In genomic region chr5:148826082-148826971, GRCh38 we compare ENCODE assay signal across 8 cellular contexts. TPM values are rescaled to one million over a fixed set of nuclear protein-coding genes. Genes with fewer than 3 reads are reported as not detected.
DNase-seq lines count a peak whose midpoint lies in the region; ATAC-seq, FAIRE-seq and TF ChIP-seq lines count a peak whose summit lies in the region.

Gene ADRB2 (plus strand): TSS chr5:148826611. CDS start chr5:148826832, 221 bp downstream.

- DNase-seq in KG1 (lab: John Stamatoyannopoulos, UW) (peak; percentile 10), cardiac muscle cell (ENCODE audit: low read depth in 1 of 2, low spot score in 1 of 2) (peak; percentile 80 to 98), pancreas (peak; percentile 91 to 97 (median 94)), thyroid gland (peak; percentile 85 to 92)
- peak; percentile 57 for DNase-seq in activated naive CD8-positive, alpha-beta T cell treated with anti-CD3 and anti-CD28 coated beads, Interleukin-2, amount 50 U/mL, for 16 hours (ENCODE audit: low read depth, low spot score)

- no peaks in the 10 kb centered on the region for H4K20me1 ChIP-seq in DOHH2 (ENCODE audit: control insufficient read depth, insufficient read depth, low read depth, low read length)

- H3K4me1 ChIP-seq in DOHH2 (ENCODE audit: control insufficient read depth, low read length) (peaks cover 96% of the 10 kb centered on the region), cardiac muscle cell (ENCODE audit: low read depth) (peaks cover 28% of the 10 kb centered on the region), pancreas (peaks cover 0 to 5% (median 0%) of the 10 kb centered on the region in 3 donors), thyroid gland (peaks cover 5 to 7% of the 10 kb centered on the region in 2 donors)

- intact Hi-C loops in pancreas (cut with DNase I) (no loop called here), thyroid gland (cut with DNase I) (loop anchor here (10.0 kb wide), 1 partner anchor 168 kb away; no protein-coding TSS in a partner anchor)

- peaks cover 7% of the 10 kb centered on the region for H3F3A ChIP-seq in DOHH2 (ENCODE audit: control insufficient read depth, insufficient read depth)

- H3K9me3 ChIP-seq in DOHH2 (ENCODE audit: control insufficient read depth, insufficient read depth, low read length), result no peaks in the 10 kb centered on the region
- no peaks in the 10 kb centered on the region for H3K9me3 ChIP-seq in cardiac muscle cell (ENCODE audit: low read depth)
- no peaks in the 10 kb centered on the region for H3K9me3 ChIP-seq in pancreas
- H3K9me3 ChIP-seq in thyroid gland, result no peaks in the 10 kb centered on the region

- H3K36me3 ChIP-seq in DOHH2 (ENCODE audit: control insufficient read depth, low read length) (no peaks in the 10 kb centered on the region), cardiac muscle cell (no peaks in the 10 kb centered on the region), pancreas (no peaks in the 10 kb centered on the region), thyroid gland (no peaks in the 10 kb centered on the region)

- H3K4me2 ChIP-seq in DOHH2 (ENCODE audit: low read length), result peak within 1 kb of the TSS; percentile 89

- H3K4me3 ChIP-seq in DOHH2 (ENCODE audit: low read length), result peak within 1 kb of the TSS; percentile 89
- peak within 1 kb of the TSS; percentile 42 for H3K4me3 ChIP-seq in cardiac muscle cell
- peak within 1 kb of the TSS; percentile 26 to 61 (median 43) for H3K4me3 ChIP-seq in pancreas
- H3K4me3 ChIP-seq in thyroid gland (replicated peaks in 1 of 3), result peak within 1 kb of the TSS in 2 of 3 donors; percentile 40 to 48

- WGBS in pancreas, 2 donors, result 1% methylated on average over 65 to 66 of the region's 66 CpGs
- WGBS in thyroid gland, 2 donors, result 2 to 4% methylated on average over 5 to 24 of the region's 66 CpGs

- no peaks in the 10 kb centered on the region for H3K9me2 ChIP-seq in DOHH2 (replicated peaks; ENCODE audit: control insufficient read depth, low read length)

- ATAC-seq in GM21737 (IDR thresholded peaks at IDR 0.05; ENCODE audit: unreplicated experiment) (peak; percentile 99), SK-N-SH treated with all-trans-retinoic acid at 6 μM for 48 hours (peak; percentile 96), pancreas (peak; percentile 97 to 99 (median 98))

- H3K27ac ChIP-seq in DOHH2 (ENCODE audit: low read depth, low read length) (peak within 1 kb of the TSS; percentile 22; the same call in 1 of the 2 replicates), cardiac muscle cell (peak within 1 kb of the TSS; percentile 74), pancreas (peak within 1 kb of the TSS; percentile 61 to 92 (median 78)), thyroid gland (peak within 1 kb of the TSS; percentile 50 to 67 (median 64))

- peaks cover 6% of the 10 kb centered on the region; the same call in 1 of the 2 replicates for H3K79me2 ChIP-seq in DOHH2 (ENCODE audit: control insufficient read depth, low read length)

- no peak for FAIRE-seq in pancreas (lab: Jason Lieb, UNC)

- TF ChIP-seq CTCF in DOHH2 (IDR thresholded peaks at IDR 0.05; ENCODE audit: low read depth, low read length, poor library complexity, severe bottlenecking), result no peak
- TF ChIP-seq CTCF in cardiac muscle cell (IDR thresholded peaks at IDR 0.05; ENCODE audit: low read depth, low read length), result no peak
- no peak for TF ChIP-seq CTCF in pancreas (IDR thresholded peaks at IDR 0.05)
- TF ChIP-seq CTCF in thyroid gland (IDR thresholded peaks at IDR 0.05), result no peak

- H3K27me3 ChIP-seq in DOHH2 (ENCODE audit: control insufficient read depth, low read length), result no peaks in the 10 kb centered on the region
- no peaks in the 10 kb centered on the region for H3K27me3 ChIP-seq in cardiac muscle cell
- no peaks in the 10 kb centered on the region for H3K27me3 ChIP-seq in pancreas
- H3K27me3 ChIP-seq in thyroid gland, result peaks cover under 1% of the 10 kb centered on the region

- peak in 1 of 2 donors; percentile 82 for TF ChIP-seq POLR2A in thyroid gland (IDR thresholded peaks at IDR 0.05)

TF ChIP-seq in SK-N-SH treated with all-trans-retinoic acid at 6 μM for 48 hours, 23 proteins besides CTCF, POLR2A, EP300 and RAD21:
- TF ChIP-seq ZC3H10 (CRISPR knock-in tag; IDR thresholded peaks at IDR 0.05) (no peak), ZFP3 (CRISPR knock-in tag; IDR thresholded peaks at IDR 0.05) (0 out of 2 replicates have a peak, but pooled peaks have one; percentile 25), SNAI2 (CRISPR knock-in tag; IDR thresholded peaks at IDR 0.05) (no peak), CSDC2 (CRISPR knock-in tag; IDR thresholded peaks at IDR 0.05) (0 out of 2 replicates have a peak, but pooled peaks have one; percentile 57)
- TF ChIP-seq, protein P1, sequence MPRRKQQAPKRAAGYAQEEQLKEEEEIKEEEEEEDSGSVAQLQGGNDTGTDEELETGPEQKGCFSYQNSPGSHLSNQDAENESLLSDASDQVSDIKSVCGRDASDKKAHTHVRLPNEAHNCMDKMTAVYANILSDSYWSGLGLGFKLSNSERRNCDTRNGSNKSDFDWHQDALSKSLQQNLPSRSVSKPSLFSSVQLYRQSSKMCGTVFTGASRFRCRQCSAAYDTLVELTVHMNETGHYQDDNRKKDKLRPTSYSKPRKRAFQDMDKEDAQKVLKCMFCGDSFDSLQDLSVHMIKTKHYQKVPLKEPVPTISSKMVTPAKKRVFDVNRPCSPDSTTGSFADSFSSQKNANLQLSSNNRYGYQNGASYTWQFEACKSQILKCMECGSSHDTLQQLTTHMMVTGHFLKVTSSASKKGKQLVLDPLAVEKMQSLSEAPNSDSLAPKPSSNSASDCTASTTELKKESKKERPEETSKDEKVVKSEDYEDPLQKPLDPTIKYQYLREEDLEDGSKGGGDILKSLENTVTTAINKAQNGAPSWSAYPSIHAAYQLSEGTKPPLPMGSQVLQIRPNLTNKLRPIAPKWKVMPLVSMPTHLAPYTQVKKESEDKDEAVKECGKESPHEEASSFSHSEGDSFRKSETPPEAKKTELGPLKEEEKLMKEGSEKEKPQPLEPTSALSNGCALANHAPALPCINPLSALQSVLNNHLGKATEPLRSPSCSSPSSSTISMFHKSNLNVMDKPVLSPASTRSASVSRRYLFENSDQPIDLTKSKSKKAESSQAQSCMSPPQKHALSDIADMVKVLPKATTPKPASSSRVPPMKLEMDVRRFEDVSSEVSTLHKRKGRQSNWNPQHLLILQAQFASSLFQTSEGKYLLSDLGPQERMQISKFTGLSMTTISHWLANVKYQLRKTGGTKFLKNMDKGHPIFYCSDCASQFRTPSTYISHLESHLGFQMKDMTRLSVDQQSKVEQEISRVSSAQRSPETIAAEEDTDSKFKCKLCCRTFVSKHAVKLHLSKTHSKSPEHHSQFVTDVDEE (CRISPR knock-in tag; IDR thresholded peaks at IDR 0.05), result no peak

RNA-seq across cellular contexts. Expression of gene ADRB2, which starts in this region (rescaled TPM):
- total RNA-seq in cardiac muscle cell (7.5 and 10.9 TPM in 2 replicates), pancreas (1 to 10 TPM in 1 of 6 donors, under 1 TPM in 5; 0.09 to 1.1 (median 0.40) TPM), thyroid gland (1 to 10 TPM; 1.1 to 5.1 (median 4.2) TPM)
- polyA plus RNA-seq in cardiac muscle cell (7.3 and 12.9 TPM in 2 replicates), pancreas (under 1 TPM; 0.42 to 0.70 TPM)

Comparison
In these comparisons a context has a peak if more than half of its experiments do, and no peak if none do; other contexts are left out.
1. Peak in every context shown above with its lines: DNase-seq, ATAC-seq, H3K4me3 ChIP-seq and H3K27ac ChIP-seq.
2. H3K27ac ChIP-seq: peak in every context shown above with its lines; median percentile 78 in pancreas; 74 in cardiac muscle cell; 64 in thyroid gland; 22 in DOHH2.
3. DNase-seq: peak in every context shown above with its lines; median percentile 94 in pancreas; 89 in cardiac muscle cell; 88 in thyroid gland; 57 in activated naive CD8-positive, alpha-beta T cell treated with anti-CD3 and anti-CD28 coated beads, Interleukin-2, amount 50 U/mL, for 16 hours; 10 in KG1.